1 cellular context compared by ENCODE assay signal in genomic region chr6:1870902-1871301, GRCh38.
TF ChIP-seq lines count a peak whose summit lies in the region.

No MANE protein-coding gene starts in this region.

TF ChIP-seq in GM23338, 12 proteins besides CTCF, POLR2A, EP300 and RAD21 (continued from another document):
- TF ChIP-seq, protein P1, sequence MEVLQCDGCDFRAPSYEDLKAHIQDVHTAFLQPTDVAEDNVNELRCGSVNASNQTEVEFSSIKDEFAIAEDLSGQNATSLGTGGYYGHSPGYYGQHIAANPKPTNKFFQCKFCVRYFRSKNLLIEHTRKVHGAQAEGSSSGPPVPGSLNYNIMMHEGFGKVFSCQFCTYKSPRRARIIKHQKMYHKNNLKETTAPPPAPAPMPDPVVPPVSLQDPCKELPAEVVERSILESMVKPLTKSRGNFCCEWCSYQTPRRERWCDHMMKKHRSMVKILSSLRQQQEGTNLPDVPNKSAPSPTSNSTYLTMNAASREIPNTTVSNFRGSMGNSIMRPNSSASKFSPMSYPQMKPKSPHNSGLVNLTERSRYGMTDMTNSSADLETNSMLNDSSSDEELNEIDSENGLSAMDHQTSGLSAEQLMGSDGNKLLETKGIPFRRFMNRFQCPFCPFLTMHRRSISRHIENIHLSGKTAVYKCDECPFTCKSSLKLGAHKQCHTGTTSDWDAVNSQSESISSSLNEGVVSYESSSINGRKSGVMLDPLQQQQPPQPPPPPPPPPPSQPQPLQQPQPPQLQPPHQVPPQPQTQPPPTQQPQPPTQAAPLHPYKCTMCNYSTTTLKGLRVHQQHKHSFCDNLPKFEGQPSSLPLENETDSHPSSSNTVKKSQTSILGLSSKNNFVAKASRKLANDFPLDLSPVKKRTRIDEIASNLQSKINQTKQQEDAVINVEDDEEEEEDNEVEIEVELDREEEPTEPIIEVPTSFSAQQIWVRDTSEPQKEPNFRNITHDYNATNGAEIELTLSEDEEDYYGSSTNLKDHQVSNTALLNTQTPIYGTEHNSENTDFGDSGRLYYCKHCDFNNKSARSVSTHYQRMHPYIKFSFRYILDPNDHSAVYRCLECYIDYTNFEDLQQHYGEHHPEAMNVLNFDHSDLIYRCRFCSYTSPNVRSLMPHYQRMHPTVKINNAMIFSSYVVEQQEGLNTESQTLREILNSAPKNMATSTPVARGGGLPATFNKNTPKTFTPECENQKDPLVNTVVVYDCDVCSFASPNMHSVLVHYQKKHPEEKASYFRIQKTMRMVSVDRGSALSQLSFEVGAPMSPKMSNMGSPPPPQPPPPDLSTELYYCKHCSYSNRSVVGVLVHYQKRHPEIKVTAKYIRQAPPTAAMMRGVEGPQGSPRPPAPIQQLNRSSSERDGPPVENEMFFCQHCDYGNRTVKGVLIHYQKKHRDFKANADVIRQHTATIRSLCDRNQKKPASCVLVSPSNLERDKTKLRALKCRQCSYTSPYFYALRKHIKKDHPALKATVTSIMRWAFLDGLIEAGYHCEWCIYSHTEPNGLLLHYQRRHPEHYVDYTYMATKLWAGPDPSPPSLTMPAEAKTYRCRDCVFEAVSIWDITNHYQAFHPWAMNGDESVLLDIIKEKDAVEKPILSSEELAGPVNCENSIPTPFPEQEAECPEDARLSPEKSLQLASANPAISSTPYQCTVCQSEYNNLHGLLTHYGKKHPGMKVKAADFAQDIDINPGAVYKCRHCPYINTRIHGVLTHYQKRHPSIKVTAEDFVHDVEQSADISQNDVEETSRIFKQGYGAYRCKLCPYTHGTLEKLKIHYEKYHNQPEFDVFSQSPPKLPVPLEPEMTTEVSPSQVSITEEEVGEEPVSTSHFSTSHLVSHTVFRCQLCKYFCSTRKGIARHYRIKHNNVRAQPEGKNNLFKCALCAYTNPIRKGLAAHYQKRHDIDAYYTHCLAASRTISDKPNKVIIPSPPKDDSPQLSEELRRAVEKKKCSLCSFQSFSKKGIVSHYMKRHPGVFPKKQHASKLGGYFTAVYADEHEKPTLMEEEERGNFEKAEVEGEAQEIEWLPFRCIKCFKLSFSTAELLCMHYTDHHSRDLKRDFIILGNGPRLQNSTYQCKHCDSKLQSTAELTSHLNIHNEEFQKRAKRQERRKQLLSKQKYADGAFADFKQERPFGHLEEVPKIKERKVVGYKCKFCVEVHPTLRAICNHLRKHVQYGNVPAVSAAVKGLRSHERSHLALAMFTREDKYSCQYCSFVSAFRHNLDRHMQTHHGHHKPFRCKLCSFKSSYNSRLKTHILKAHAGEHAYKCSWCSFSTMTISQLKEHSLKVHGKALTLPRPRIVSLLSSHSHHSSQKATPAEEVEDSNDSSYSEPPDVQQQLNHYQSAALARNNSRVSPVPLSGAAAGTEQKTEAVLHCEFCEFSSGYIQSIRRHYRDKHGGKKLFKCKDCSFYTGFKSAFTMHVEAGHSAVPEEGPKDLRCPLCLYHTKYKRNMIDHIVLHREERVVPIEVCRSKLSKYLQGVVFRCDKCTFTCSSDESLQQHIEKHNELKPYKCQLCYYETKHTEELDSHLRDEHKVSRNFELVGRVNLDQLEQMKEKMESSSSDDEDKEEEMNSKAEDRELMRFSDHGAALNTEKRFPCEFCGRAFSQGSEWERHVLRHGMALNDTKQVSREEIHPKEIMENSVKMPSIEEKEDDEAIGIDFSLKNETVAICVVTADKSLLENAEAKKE (CRISPR knock-in tag; IDR thresholded peaks at IDR 0.05): no peak
- no peak for TF ChIP-seq EZH2phosphoT487 (IDR thresholded peaks at IDR 0.05; ENCODE audit: unreplicated experiment)
- no peak for TF ChIP-seq ZNF114 (CRISPR knock-in tag; IDR thresholded peaks at IDR 0.05)
- no peak for TF ChIP-seq NANOG (IDR thresholded peaks at IDR 0.05; ENCODE audit: borderline replicate concordance)
- TF ChIP-seq, protein P2, sequence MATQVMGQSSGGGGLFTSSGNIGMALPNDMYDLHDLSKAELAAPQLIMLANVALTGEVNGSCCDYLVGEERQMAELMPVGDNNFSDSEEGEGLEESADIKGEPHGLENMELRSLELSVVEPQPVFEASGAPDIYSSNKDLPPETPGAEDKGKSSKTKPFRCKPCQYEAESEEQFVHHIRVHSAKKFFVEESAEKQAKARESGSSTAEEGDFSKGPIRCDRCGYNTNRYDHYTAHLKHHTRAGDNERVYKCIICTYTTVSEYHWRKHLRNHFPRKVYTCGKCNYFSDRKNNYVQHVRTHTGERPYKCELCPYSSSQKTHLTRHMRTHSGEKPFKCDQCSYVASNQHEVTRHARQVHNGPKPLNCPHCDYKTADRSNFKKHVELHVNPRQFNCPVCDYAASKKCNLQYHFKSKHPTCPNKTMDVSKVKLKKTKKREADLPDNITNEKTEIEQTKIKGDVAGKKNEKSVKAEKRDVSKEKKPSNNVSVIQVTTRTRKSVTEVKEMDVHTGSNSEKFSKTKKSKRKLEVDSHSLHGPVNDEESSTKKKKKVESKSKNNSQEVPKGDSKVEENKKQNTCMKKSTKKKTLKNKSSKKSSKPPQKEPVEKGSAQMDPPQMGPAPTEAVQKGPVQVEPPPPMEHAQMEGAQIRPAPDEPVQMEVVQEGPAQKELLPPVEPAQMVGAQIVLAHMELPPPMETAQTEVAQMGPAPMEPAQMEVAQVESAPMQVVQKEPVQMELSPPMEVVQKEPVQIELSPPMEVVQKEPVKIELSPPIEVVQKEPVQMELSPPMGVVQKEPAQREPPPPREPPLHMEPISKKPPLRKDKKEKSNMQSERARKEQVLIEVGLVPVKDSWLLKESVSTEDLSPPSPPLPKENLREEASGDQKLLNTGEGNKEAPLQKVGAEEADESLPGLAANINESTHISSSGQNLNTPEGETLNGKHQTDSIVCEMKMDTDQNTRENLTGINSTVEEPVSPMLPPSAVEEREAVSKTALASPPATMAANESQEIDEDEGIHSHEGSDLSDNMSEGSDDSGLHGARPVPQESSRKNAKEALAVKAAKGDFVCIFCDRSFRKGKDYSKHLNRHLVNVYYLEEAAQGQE (IDR thresholded peaks at IDR 0.05; ENCODE audit: unreplicated experiment): no peak
- no peak for TF ChIP-seq ETS1 (IDR thresholded peaks at IDR 0.05)
- TF ChIP-seq POLR2AphosphoS5 (IDR thresholded peaks at IDR 0.05; ENCODE audit: low read depth): no peak
